2 cellular contexts compared by ENCODE assay signal in the genomic region with DNA sequence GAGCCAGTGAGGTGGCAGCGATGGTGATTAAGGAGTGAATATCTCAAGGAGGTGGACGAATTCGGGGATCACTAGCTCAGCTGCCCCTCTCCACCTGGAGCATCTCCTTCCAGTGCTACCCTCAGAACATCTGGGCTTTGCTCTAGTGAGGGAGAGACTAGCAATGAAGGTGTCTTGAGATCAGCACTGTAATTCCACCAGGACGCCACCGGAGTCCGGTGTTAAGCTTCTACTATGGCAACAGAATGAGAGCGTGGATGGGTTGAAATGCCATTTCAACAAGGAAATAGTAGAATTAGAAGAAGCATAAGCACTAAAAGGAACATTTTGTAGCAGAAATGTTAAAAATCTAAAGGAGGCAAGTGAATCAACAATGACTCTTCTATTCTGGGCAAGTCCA.
TF ChIP-seq lines count a peak whose summit lies in the region.

No MANE protein-coding gene starts in this region.

TF ChIP-seq in HepG2, 621 proteins besides CTCF, POLR2A, EP300 and RAD21 (continued from another document):
- TF ChIP-seq, protein P1, sequence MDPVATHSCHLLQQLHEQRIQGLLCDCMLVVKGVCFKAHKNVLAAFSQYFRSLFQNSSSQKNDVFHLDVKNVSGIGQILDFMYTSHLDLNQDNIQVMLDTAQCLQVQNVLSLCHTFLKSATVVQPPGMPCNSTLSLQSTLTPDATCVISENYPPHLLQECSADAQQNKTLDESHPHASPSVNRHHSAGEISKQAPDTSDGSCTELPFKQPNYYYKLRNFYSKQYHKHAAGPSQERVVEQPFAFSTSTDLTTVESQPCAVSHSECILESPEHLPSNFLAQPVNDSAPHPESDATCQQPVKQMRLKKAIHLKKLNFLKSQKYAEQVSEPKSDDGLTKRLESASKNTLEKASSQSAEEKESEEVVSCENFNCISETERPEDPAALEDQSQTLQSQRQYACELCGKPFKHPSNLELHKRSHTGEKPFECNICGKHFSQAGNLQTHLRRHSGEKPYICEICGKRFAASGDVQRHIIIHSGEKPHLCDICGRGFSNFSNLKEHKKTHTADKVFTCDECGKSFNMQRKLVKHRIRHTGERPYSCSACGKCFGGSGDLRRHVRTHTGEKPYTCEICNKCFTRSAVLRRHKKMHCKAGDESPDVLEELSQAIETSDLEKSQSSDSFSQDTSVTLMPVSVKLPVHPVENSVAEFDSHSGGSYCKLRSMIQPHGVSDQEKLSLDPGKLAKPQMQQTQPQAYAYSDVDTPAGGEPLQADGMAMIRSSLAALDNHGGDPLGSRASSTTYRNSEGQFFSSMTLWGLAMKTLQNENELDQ (CRISPR knock-in tag; IDR thresholded peaks at IDR 0.05; ENCODE audit: borderline replicate concordance) = no peak

TF ChIP-seq in WTC11, 78 proteins besides CTCF, POLR2A, EP300 and RAD21 (continued from another document):
- TF ChIP-seq, protein P2, sequence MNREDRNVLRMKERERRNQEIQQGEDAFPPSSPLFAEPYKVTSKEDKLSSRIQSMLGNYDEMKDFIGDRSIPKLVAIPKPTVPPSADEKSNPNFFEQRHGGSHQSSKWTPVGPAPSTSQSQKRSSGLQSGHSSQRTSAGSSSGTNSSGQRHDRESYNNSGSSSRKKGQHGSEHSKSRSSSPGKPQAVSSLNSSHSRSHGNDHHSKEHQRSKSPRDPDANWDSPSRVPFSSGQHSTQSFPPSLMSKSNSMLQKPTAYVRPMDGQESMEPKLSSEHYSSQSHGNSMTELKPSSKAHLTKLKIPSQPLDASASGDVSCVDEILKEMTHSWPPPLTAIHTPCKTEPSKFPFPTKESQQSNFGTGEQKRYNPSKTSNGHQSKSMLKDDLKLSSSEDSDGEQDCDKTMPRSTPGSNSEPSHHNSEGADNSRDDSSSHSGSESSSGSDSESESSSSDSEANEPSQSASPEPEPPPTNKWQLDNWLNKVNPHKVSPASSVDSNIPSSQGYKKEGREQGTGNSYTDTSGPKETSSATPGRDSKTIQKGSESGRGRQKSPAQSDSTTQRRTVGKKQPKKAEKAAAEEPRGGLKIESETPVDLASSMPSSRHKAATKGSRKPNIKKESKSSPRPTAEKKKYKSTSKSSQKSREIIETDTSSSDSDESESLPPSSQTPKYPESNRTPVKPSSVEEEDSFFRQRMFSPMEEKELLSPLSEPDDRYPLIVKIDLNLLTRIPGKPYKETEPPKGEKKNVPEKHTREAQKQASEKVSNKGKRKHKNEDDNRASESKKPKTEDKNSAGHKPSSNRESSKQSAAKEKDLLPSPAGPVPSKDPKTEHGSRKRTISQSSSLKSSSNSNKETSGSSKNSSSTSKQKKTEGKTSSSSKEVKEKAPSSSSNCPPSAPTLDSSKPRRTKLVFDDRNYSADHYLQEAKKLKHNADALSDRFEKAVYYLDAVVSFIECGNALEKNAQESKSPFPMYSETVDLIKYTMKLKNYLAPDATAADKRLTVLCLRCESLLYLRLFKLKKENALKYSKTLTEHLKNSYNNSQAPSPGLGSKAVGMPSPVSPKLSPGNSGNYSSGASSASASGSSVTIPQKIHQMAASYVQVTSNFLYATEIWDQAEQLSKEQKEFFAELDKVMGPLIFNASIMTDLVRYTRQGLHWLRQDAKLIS (CRISPR knock-in tag; IDR thresholded peaks at IDR 0.05; ENCODE audit: borderline replicate concordance) = no peak
- TF ChIP-seq FOXP1 (CRISPR knock-in tag; IDR thresholded peaks at IDR 0.05; ENCODE audit: borderline replicate concordance) (no peak), RELA (CRISPR knock-in tag; IDR thresholded peaks at IDR 0.05; ENCODE audit: borderline replicate concordance) (no peak), TEAD4 (CRISPR knock-in tag; IDR thresholded peaks at IDR 0.05) (no peak), ZNF396 (CRISPR knock-in tag; IDR thresholded peaks at IDR 0.05; ENCODE audit: borderline replicate concordance) (no peak), ATF1 (CRISPR knock-in tag; IDR thresholded peaks at IDR 0.05) (no peak), HMGA2 (CRISPR knock-in tag; IDR thresholded peaks at IDR 0.05) (no peak), SP1 (CRISPR knock-in tag; conservative IDR thresholded peaks at IDR 0.05) (no peak)
- TF ChIP-seq, protein P3, sequence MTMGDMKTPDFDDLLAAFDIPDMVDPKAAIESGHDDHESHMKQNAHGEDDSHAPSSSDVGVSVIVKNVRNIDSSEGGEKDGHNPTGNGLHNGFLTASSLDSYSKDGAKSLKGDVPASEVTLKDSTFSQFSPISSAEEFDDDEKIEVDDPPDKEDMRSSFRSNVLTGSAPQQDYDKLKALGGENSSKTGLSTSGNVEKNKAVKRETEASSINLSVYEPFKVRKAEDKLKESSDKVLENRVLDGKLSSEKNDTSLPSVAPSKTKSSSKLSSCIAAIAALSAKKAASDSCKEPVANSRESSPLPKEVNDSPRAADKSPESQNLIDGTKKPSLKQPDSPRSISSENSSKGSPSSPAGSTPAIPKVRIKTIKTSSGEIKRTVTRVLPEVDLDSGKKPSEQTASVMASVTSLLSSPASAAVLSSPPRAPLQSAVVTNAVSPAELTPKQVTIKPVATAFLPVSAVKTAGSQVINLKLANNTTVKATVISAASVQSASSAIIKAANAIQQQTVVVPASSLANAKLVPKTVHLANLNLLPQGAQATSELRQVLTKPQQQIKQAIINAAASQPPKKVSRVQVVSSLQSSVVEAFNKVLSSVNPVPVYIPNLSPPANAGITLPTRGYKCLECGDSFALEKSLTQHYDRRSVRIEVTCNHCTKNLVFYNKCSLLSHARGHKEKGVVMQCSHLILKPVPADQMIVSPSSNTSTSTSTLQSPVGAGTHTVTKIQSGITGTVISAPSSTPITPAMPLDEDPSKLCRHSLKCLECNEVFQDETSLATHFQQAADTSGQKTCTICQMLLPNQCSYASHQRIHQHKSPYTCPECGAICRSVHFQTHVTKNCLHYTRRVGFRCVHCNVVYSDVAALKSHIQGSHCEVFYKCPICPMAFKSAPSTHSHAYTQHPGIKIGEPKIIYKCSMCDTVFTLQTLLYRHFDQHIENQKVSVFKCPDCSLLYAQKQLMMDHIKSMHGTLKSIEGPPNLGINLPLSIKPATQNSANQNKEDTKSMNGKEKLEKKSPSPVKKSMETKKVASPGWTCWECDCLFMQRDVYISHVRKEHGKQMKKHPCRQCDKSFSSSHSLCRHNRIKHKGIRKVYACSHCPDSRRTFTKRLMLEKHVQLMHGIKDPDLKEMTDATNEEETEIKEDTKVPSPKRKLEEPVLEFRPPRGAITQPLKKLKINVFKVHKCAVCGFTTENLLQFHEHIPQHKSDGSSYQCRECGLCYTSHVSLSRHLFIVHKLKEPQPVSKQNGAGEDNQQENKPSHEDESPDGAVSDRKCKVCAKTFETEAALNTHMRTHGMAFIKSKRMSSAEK (CRISPR knock-in tag; IDR thresholded peaks at IDR 0.05; ENCODE audit: borderline replicate concordance) = no peak
- TF ChIP-seq, protein P4, sequence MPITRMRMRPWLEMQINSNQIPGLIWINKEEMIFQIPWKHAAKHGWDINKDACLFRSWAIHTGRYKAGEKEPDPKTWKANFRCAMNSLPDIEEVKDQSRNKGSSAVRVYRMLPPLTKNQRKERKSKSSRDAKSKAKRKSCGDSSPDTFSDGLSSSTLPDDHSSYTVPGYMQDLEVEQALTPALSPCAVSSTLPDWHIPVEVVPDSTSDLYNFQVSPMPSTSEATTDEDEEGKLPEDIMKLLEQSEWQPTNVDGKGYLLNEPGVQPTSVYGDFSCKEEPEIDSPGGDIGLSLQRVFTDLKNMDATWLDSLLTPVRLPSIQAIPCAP (CRISPR knock-in tag; IDR thresholded peaks at IDR 0.05) = no peak
- TF ChIP-seq, protein P5, sequence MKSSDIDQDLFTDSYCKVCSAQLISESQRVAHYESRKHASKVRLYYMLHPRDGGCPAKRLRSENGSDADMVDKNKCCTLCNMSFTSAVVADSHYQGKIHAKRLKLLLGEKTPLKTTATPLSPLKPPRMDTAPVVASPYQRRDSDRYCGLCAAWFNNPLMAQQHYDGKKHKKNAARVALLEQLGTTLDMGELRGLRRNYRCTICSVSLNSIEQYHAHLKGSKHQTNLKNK (CRISPR knock-in tag; IDR thresholded peaks at IDR 0.05) = no peak
